8 cellular contexts compared by ENCODE assay signal in the genomic region with DNA sequence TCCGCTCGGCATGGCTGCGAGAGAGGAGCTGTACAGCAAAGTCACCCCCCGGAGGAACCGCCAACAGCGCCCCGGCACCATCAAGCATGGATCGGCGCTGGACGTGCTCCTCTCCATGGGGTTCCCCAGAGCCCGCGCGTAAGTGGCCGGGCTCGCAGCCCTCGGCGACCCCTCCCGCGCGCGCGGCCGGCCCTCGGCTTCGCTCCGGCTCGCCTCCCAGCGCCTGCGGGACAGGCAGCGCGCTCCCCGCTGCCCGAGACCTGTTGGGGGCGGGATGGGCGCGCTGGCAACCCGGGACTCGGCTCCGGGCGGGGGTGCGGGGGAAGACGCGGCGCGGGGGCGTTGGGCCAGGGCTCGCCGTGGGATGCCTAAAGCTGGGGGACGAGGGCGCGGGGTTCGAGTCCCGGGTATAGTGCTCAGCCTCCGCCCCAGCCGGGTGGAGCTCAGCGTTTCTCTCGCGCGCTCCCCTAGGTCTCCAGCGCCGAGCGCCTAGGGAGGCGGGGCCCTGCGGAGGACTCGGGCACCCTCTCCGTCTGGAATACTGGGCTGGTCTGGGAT. TPM values are rescaled to one million over a fixed set of nuclear protein-coding genes. Genes with fewer than 3 reads are reported as not detected.
A peak's percentile ranks its signal among the peaks of the same experiment; 100 is the strongest.
DNase-seq lines count a peak whose midpoint lies in the region; ATAC-seq and TF ChIP-seq lines count a peak whose summit lies in the region.

No MANE protein-coding gene starts in this region.

- peaks cover 13% of the 10 kb centered on the region for H3F3A ChIP-seq in smooth muscle cell (ENCODE audit: low read depth)

- H3K27me3 ChIP-seq in CD4-positive, CD25-positive, alpha-beta regulatory T cell (ENCODE audit: control insufficient read depth, insufficient read depth, low read length), result no peaks in the 10 kb centered on the region
- H3K27me3 ChIP-seq in HL-60 (ENCODE audit: insufficient read depth, poor library complexity, severe bottlenecking) (peaks cover 4% of the 10 kb centered on the region), smooth muscle cell (ENCODE audit: low read depth) (no peaks in the 10 kb centered on the region)

- 1% methylated on average over 40 of the region's 66 CpGs for WGBS in smooth muscle cell (ENCODE audit: low lambda C conversion rate)

- peak overlapping the region; percentile 97 to 99 (median 98) for H3K4me3 Mint-ChIP-seq in CD4-positive, CD25-positive, alpha-beta regulatory T cell

- H3K9ac ChIP-seq in smooth muscle cell (ENCODE audit: low read depth), result peak overlapping the region; percentile 79

- peak; percentile 50 to 56 for ATAC-seq in CD4-positive, CD25-positive, alpha-beta regulatory T cell (ENCODE audit: low read depth in 2 of 2)
- ATAC-seq in GM21360 (IDR thresholded peaks at IDR 0.05; ENCODE audit: unreplicated experiment), result peak; percentile 47

- peaks cover 5 to 64% (median 45%) of the 10 kb centered on the region in 4 donors for H3K4me1 Mint-ChIP-seq in CD4-positive, CD25-positive, alpha-beta regulatory T cell

- DNase-seq in CD4-positive, CD25-positive, alpha-beta regulatory T cell, result peak; percentile 30 to 51 (median 48)
- peak in 1 of 2 experiments; percentile 23 for DNase-seq in HL-60 (ENCODE audit: low read depth in 1 of 2, low spot score in 1 of 2)
- DNase-seq in T-helper 9 cell, result peak; percentile 16
- peak; percentile 90 for DNase-seq in astrocyte of the hippocampus (ENCODE audit: low read depth, low spot score)
- peak; percentile 69 for DNase-seq in iPS-NIHi11 (ENCODE audit: low spot score)
- DNase-seq in smooth muscle cell (lab: John Stamatoyannopoulos, UW; ENCODE audit: unreplicated experiment), result peak; percentile 54
- DNase-seq in DMS114 treated with DMSO at 0.1 percent for 48 hours (lab: John Stamatoyannopoulos, UW; ENCODE audit: unreplicated experiment), result no peak

- TF ChIP-seq CTCF in HL-60 (IDR thresholded peaks at IDR 0.05; ENCODE audit: insufficient read depth, low read length), result no peak
- TF ChIP-seq CTCF in smooth muscle cell (IDR thresholded peaks at IDR 0.05; ENCODE audit: borderline replicate concordance, insufficient read depth, poor library complexity, severe bottlenecking), result no peak

- H3K36me3 Mint-ChIP-seq in CD4-positive, CD25-positive, alpha-beta regulatory T cell, result no peaks in the 10 kb centered on the region

- no peaks in the 10 kb centered on the region for H3K36me3 ChIP-seq in CD4-positive, CD25-positive, alpha-beta regulatory T cell (ENCODE audit: control insufficient read depth, insufficient read depth, low read length)
- H3K36me3 ChIP-seq in smooth muscle cell (ENCODE audit: low read depth), result no peaks in the 10 kb centered on the region

- peaks cover 50% of the 10 kb centered on the region for H3K4me1 ChIP-seq in CD4-positive, CD25-positive, alpha-beta regulatory T cell (ENCODE audit: control insufficient read depth, insufficient read depth, low read length, poor library complexity, severe bottlenecking)
- H3K4me1 ChIP-seq in smooth muscle cell (ENCODE audit: low read depth), result no peaks in the 10 kb centered on the region

- peaks cover 0 to 2% (median 0%) of the 10 kb centered on the region in 7 donors for H3K9me3 Mint-ChIP-seq in CD4-positive, CD25-positive, alpha-beta regulatory T cell

- H3K27ac ChIP-seq in CD4-positive, CD25-positive, alpha-beta regulatory T cell (ENCODE audit: insufficient read depth, low read length, poor library complexity, severe bottlenecking), result peak overlapping the region; percentile 77
- H3K27ac ChIP-seq in HL-60 (replicated peaks) (peak overlapping the region; percentile 67), smooth muscle cell (ENCODE audit: low read depth) (peak overlapping the region; percentile 71)

- peaks cover 42% of the 10 kb centered on the region for H4K20me1 ChIP-seq in smooth muscle cell (ENCODE audit: low read depth)

- peak overlapping the region; percentile 84 for H3K4me2 ChIP-seq in smooth muscle cell

- H3K4me3 ChIP-seq in CD4-positive, CD25-positive, alpha-beta regulatory T cell (ENCODE audit: low read depth, low read length), result peak overlapping the region; percentile 83
- H3K4me3 ChIP-seq in HL-60 (replicated peaks; ENCODE audit: insufficient read depth, low read length), result peak overlapping the region; percentile 86
- H3K4me3 ChIP-seq in smooth muscle cell, result peak overlapping the region; percentile 86

- no peaks in the 10 kb centered on the region for H3K9me3 ChIP-seq in CD4-positive, CD25-positive, alpha-beta regulatory T cell (ENCODE audit: control insufficient read depth in 2 of 2, low read length in 2 of 2)
- H3K9me3 ChIP-seq in smooth muscle cell (replicated peaks; ENCODE audit: low read depth), result no peaks in the 10 kb centered on the region

- peak overlapping the region; percentile 81 for H2AFZ ChIP-seq in smooth muscle cell (ENCODE audit: low read depth)

- H3K27me3 Mint-ChIP-seq in CD4-positive, CD25-positive, alpha-beta regulatory T cell, result peaks cover 4% of the 10 kb centered on the region

- peaks cover 37% of the 10 kb centered on the region for H3K79me2 ChIP-seq in smooth muscle cell (ENCODE audit: low read depth)

- H3K27ac Mint-ChIP-seq in CD4-positive, CD25-positive, alpha-beta regulatory T cell, result peak overlapping the region; percentile 95 to 98 (median 95)

RNA-seq across cellular contexts. Expression of a gene that starts 0.6 kb away (rescaled TPM):
- 57.6 TPM for total RNA-seq in CD4-positive, CD25-positive, alpha-beta regulatory T cell
- polyA plus RNA-seq in CD4-positive, CD25-positive, alpha-beta regulatory T cell, result 10 to 100 TPM; 14.2 to 21.4 (median 18.1) TPM
- total RNA-seq in smooth muscle cell, result 30.5 and 34.1 TPM in 2 replicates
- 15.8 and 23.1 TPM in 2 replicates for polyA plus RNA-seq in smooth muscle cell
